9 cellular contexts compared by ENCODE assay signal in genomic region chr2:15588329-15588919, GRCh38. TPM values are rescaled to one million over a fixed set of nuclear protein-coding genes. Genes with fewer than 3 reads are reported as not detected.
DNase-seq lines count a peak whose midpoint lies in the region; ATAC-seq and TF ChIP-seq lines count a peak whose summit lies in the region.
"Had no signal": no experiment of that assay in that cellular context is flagged by ENCODE, and none has a peak within 500 bp of the region (broad histone marks: within the 10 kb centered on the region; RNA-seq: fewer than 3 reads in every experiment).

No MANE protein-coding gene starts in this region.

- H2BK15ac ChIP-seq in IMR-90 (ENCODE audit: low read depth, low read length): no peak overlapping the region

- no peak overlapping the region for H4K91ac ChIP-seq in IMR-90 (ENCODE audit: insufficient read depth, low read depth, low read length)

- H2AK9ac ChIP-seq in IMR-90 (replicated peaks; ENCODE audit: low read depth, low read length, poor library complexity): peak overlapping the region; percentile 23

- H3K79me1 ChIP-seq in IMR-90 (ENCODE audit: low read depth in 1 of 2, low read length in 2 of 2): peaks cover 0 to 9% of the 10 kb centered on the region in 2 experiments; a peak in 2 of 4 replicates

- no peak overlapping the region for H3K9ac ChIP-seq in IMR-90 (ENCODE audit: low read depth, low read length)
- no peak overlapping the region for H3K9ac ChIP-seq in liver (ENCODE audit: low read depth in 1 of 2, low read length in 2 of 2)

- H4K8ac ChIP-seq in IMR-90 (ENCODE audit: low read depth in 2 of 2, low read length in 2 of 2): no peak overlapping the region

- H3K18ac ChIP-seq in IMR-90 (ENCODE audit: low read depth, low read length): no peak overlapping the region

- H3K23ac ChIP-seq in IMR-90 (ENCODE audit: low read depth, low read length): no peak overlapping the region

- H3K27me3 ChIP-seq in IMR-90 (ENCODE audit: control insufficient read depth, insufficient read depth, low read length): peaks cover 3% of the 10 kb centered on the region; the same call in 1 of the 2 replicates
- no peaks in the 10 kb centered on the region for H3K27me3 ChIP-seq in liver (ENCODE audit: control insufficient read depth in 4 of 4, insufficient read depth in 4 of 4, low read length in 3 of 4)
- H3K27me3 ChIP-seq in tibial nerve: no peaks in the 10 kb centered on the region

- peak; percentile 65 for TF ChIP-seq CTCF in IMR-90 (conservative IDR thresholded peaks at IDR 0.05; ENCODE audit: low read depth, low read length)
- TF ChIP-seq CTCF in OCI-LY7 (conservative IDR thresholded peaks at IDR 0.05; ENCODE audit: low read length): peak; percentile 79
- peak; percentile 65 for TF ChIP-seq CTCF in MCF 10A (IDR thresholded peaks at IDR 0.05; ENCODE audit: unreplicated experiment)
- TF ChIP-seq CTCF in liver (IDR thresholded peaks at IDR 0.05; ENCODE audit: low read depth, low read length, missing input control): peak; percentile 57
- peak; percentile 8 to 36 (median 13) for TF ChIP-seq CTCF in tibial nerve (IDR thresholded peaks at IDR 0.05)

- H3K4ac ChIP-seq in IMR-90 (ENCODE audit: low read depth, low read length): no peak overlapping the region

- peak; percentile 27 for DNase-seq in DMS153 (lab: John Stamatoyannopoulos, UW)
- peak; percentile 54 for DNase-seq in IMR-90
- peak; percentile 51 for DNase-seq in OCI-LY7 (ENCODE audit: low spot score)
- peak; percentile 67 for DNase-seq in MCF 10A (ENCODE audit: unreplicated experiment)
- peak; percentile 16 to 55 for DNase-seq in tibial nerve (ENCODE audit: low spot score in 2 of 2)
- DNase-seq in activated CD4-positive, CD25-positive, alpha-beta regulatory T cell treated with anti-CD3 and anti-CD28 coated beads, Interleukin-2, amount 50 U/mL, for 72 hours: no peak

- H3K4me2 ChIP-seq in IMR-90 (ENCODE audit: low read depth, low read length) (no peak overlapping the region), OCI-LY7 (ENCODE audit: low read length) (no peak overlapping the region)

- peak overlapping the region; percentile 23 for H2AFZ ChIP-seq in IMR-90 (replicated peaks; ENCODE audit: low read length, poor library complexity)
- no peak overlapping the region for H2AFZ ChIP-seq in OCI-LY7 (ENCODE audit: low read length)

- H3K9me3 ChIP-seq in IMR-90 (ENCODE audit: control insufficient read depth, insufficient read depth, low read length) (no peaks in the 10 kb centered on the region), OCI-LY7 (ENCODE audit: low read length) (no peaks in the 10 kb centered on the region), liver (ENCODE audit: control insufficient read depth in 4 of 4, low read length in 3 of 4) (no peaks in the 10 kb centered on the region), tibial nerve (no peaks in the 10 kb centered on the region)

- H2BK120ac ChIP-seq in IMR-90 (ENCODE audit: low read depth, low read length): no peak overlapping the region

- CTCF ChIA-PET in IMR-90 (lab: Yijun Ruan, JAX) (interaction anchor here (0.7 to 1.3 kb wide), 4 partner anchors 11 to 27 kb away, joined by 3 to 6 read pairs (median 3); partner anchors contain the start of gene NBAS), OCI-LY7 (lab: Charles Lee; ENCODE audit: unreplicated experiment) (interaction anchor here (1.8 kb wide), 1 partner anchor 11 kb away, joined by 5 read pairs; no protein-coding TSS in a partner anchor), MCF 10A (lab: Yijun Ruan, JAX) (interaction anchor here (0.5 to 5.1 kb wide), 8 partner anchors 9 to 1068 kb away, joined by 3 to 67 read pairs (median 4); no protein-coding TSS in a partner anchor)

- H3K4me1 ChIP-seq in IMR-90 (ENCODE audit: control insufficient read depth, insufficient read depth, low read length): no peaks in the 10 kb centered on the region
- H3K4me1 ChIP-seq in OCI-LY7 (ENCODE audit: insufficient read depth, low read length, poor library complexity, severe bottlenecking): peaks cover 18% of the 10 kb centered on the region
- H3K4me1 ChIP-seq in liver (ENCODE audit: control insufficient read depth in 4 of 4, insufficient read depth in 4 of 4, low read length in 3 of 4): peaks cover 3 to 16% (median 6%) of the 10 kb centered on the region in 4 donors
- peaks cover 0 to 17% (median 4%) of the 10 kb centered on the region in 4 donors for H3K4me1 ChIP-seq in tibial nerve

- no peak overlapping the region for H3K27ac ChIP-seq in IMR-90 (ENCODE audit: insufficient read depth, low read length)
- no peak overlapping the region for H3K27ac ChIP-seq in OCI-LY7 (ENCODE audit: low read depth, low read length, poor library complexity, severe bottlenecking)
- no peak overlapping the region for H3K27ac ChIP-seq in liver (ENCODE audit: low read depth in 1 of 2, low read length in 2 of 2)
- no peak overlapping the region for H3K27ac ChIP-seq in tibial nerve
- H3K27ac ChIP-seq: SK-N-MC had no signal

- no peaks in the 10 kb centered on the region for H3K9me3 Mint-ChIP-seq in MCF 10A (ENCODE audit: unreplicated experiment)

- TF ChIP-seq RAD21 in IMR-90 (IDR thresholded peaks at IDR 0.05; ENCODE audit: low read length): peak; percentile 68
- TF ChIP-seq RAD21 in liver (IDR thresholded peaks at IDR 0.05): peak; percentile 76 to 80

- no peak overlapping the region for H2BK20ac ChIP-seq in IMR-90 (ENCODE audit: low read depth, low read length)

- peaks cover 2% of the 10 kb centered on the region; the same call in 1 of the 2 replicates for H3K9me1 ChIP-seq in IMR-90 (ENCODE audit: insufficient read depth, low read length)

- intact Hi-C loops in IMR-90 (cut with micrococcal nuclease) (loop anchor here (5.0 kb wide), 1 partner anchor 546 kb away; no protein-coding TSS in a partner anchor), OCI-LY7 (cut with micrococcal nuclease; ENCODE audit: unreplicated experiment) (no loop called here), MCF 10A (cut with micrococcal nuclease) (loop anchor here (1.0 kb wide), 1 partner anchor 954 kb away; no protein-coding TSS in a partner anchor)

- H4K20me1 ChIP-seq in IMR-90 (ENCODE audit: insufficient read depth, low read length): peaks cover 6% of the 10 kb centered on the region; the same call in 1 of the 2 replicates
- peaks cover 5% of the 10 kb centered on the region; the same call in 1 of the 2 replicates for H4K20me1 ChIP-seq in OCI-LY7 (ENCODE audit: insufficient read depth, low read length)

- no CpG with 5 or more reads among the region's 4 CpGs for WGBS in IMR-90 (ENCODE audit: extremely low coverage in 2 of 2, insufficient read length in 1 of 2), 2 experiments
- WGBS in liver: 44% methylated on average over 4 of the region's 4 CpGs
- 23 to 25% methylated on average over 4 of the region's 4 CpGs for WGBS in tibial nerve, 2 donors

- in situ Hi-C loops in IMR-90 (cut with MboI; ENCODE audit: low sequenced_read_pairs): loop anchor here (10.0 to 25.0 kb wide), 3 partner anchors 551 to 1164 kb away; no protein-coding TSS in a partner anchor

- no peak overlapping the region for H3K14ac ChIP-seq in IMR-90 (replicated peaks; ENCODE audit: low read depth, low read length)

- POLR2A ChIA-PET in IMR-90 (lab: Charles Lee; ENCODE audit: unreplicated experiment): no interaction called here
- POLR2A ChIA-PET in OCI-LY7 (lab: Charles Lee): interaction anchor here (0.6 to 1.8 kb wide), 3 partner anchors 19 to 182 kb away, joined by 3 to 6 read pairs (median 3); partner anchors contain the start of gene NBAS
- POLR2A ChIA-PET in MCF 10A (lab: Yijun Ruan, JAX): no interaction called here

- ATAC-seq in IMR-90 (ENCODE audit: low read depth) (no peak), GM21717 (IDR thresholded peaks at IDR 0.05; ENCODE audit: unreplicated experiment) (no peak)

- H4K5ac ChIP-seq in IMR-90 (ENCODE audit: low read depth, low read length): no peak overlapping the region

- H3K56ac ChIP-seq in IMR-90 (ENCODE audit: extremely low read depth, insufficient read depth, low read length): no peak overlapping the region

- no peak overlapping the region for H3K27ac Mint-ChIP-seq in MCF 10A (ENCODE audit: low read depth, unreplicated experiment)

- no peaks in the 10 kb centered on the region for H3K27me3 Mint-ChIP-seq in MCF 10A (ENCODE audit: insufficient read depth, unreplicated experiment)

- no peaks in the 10 kb centered on the region for H3K9me2 ChIP-seq in OCI-LY7 (ENCODE audit: insufficient read depth, low read length)

- dilution Hi-C loops in IMR-90 (cut with HindIII; ENCODE audit: low sequenced_read_pairs, unreplicated experiment): no loop called here

- no peak for TF ChIP-seq POLR2A in IMR-90 (IDR thresholded peaks at IDR 0.05; ENCODE audit: low read depth, low read length)
- no peak for TF ChIP-seq POLR2A in tibial nerve (IDR thresholded peaks at IDR 0.05)

- H2AK5ac ChIP-seq in IMR-90 (ENCODE audit: low read depth, low read length): no peak overlapping the region

- H3K4me3 ChIP-seq in IMR-90 (ENCODE audit: insufficient read depth, low read depth, low read length) (no peak overlapping the region), OCI-LY7 (ENCODE audit: low read depth, low read length, poor library complexity, severe bottlenecking) (no peak overlapping the region), liver (ENCODE audit: low read depth in 1 of 3, low read length in 3 of 3) (no peak overlapping the region), tibial nerve (no peak overlapping the region)
- H3K4me3 ChIP-seq: SK-N-MC had no signal

- BruUV-seq in IMR-90 (replicated peaks; lab: Mats Ljungman, UMichigan) (no TSS peak), OCI-LY7 (replicated peaks; lab: Mats Ljungman, UMichigan) (no TSS peak), MCF 10A (replicated peaks; lab: Mats Ljungman, UMichigan) (no TSS peak)

- no peak overlapping the region for H2BK5ac ChIP-seq in IMR-90 (ENCODE audit: low read depth, low read length, poor library complexity, severe bottlenecking)

- no peak overlapping the region for H3K4me3 Mint-ChIP-seq in MCF 10A (ENCODE audit: unreplicated experiment)

- H3K36me3 Mint-ChIP-seq in MCF 10A (ENCODE audit: insufficient read depth, unreplicated experiment): peaks cover 12% of the 10 kb centered on the region

- H3K79me2 ChIP-seq in OCI-LY7 (ENCODE audit: insufficient read depth, low read depth, low read length): peaks cover 22% of the 10 kb centered on the region

- TF ChIP-seq EP300 in tibial nerve (IDR thresholded peaks at IDR 0.05): no peak

- no peaks in the 10 kb centered on the region for H3K36me3 ChIP-seq in IMR-90 (ENCODE audit: control insufficient read depth, insufficient read depth, low read length)
- no peaks in the 10 kb centered on the region for H3K36me3 ChIP-seq in OCI-LY7 (ENCODE audit: insufficient read depth, low read length)
- no peaks in the 10 kb centered on the region for H3K36me3 ChIP-seq in liver (ENCODE audit: control insufficient read depth in 4 of 4, insufficient read depth in 3 of 4, low read depth in 1 of 4, low read length in 3 of 4)
- no peaks in the 10 kb centered on the region for H3K36me3 ChIP-seq in tibial nerve

- H3K4me1 Mint-ChIP-seq in MCF 10A (ENCODE audit: insufficient read depth, unreplicated experiment): peaks cover 11% of the 10 kb centered on the region

RNA-seq across cellular contexts. Expression of gene DDX1, which starts 3.2 kb away (rescaled TPM):
- total RNA-seq in IMR-90 (2012; rRNA removed) (74.9 and 108 TPM in 2 replicates), OCI-LY7 (2022) (85.9 and 91.8 TPM in 2 replicates), MCF 10A (2022) (97.8 and 119 TPM in 2 replicates), liver (10 to 100 TPM; 42.0 to 43.9 TPM), tibial nerve (10 to 100 TPM; 54.9 to 64.7 (median 57.3) TPM)
- polyA plus RNA-seq in IMR-90 (2012; rRNA removed) (62.9 and 73.6 TPM in 2 replicates), liver (10 to 100 TPM; 31.7 to 35.6 TPM)
- 8.7 and 17.2 TPM in 2 replicates for polyA plus RNA-seq in IMR-90 (2012; cell fraction: cytosol; rRNA removed)
- 3.9 and 38.1 TPM in 2 replicates for polyA plus RNA-seq in IMR-90 (2012; cell fraction: nucleus; rRNA removed; ENCODE audit: low replicate concordance)
- total RNA-seq in OCI-LY7 (2014; rRNA removed; shearing (Covaris generic)): 40.5 and 42.7 TPM in 2 replicates

RNA-seq across cellular contexts. Expression of gene NBAS, which starts 27.3 kb away (rescaled TPM):
- 88.9 and 105 TPM in 2 replicates for total RNA-seq in IMR-90 (2012; rRNA removed)
- polyA plus RNA-seq in IMR-90 (2012; rRNA removed): 20.4 and 22.3 TPM in 2 replicates
- 12.9 and 22.1 TPM in 2 replicates for polyA plus RNA-seq in IMR-90 (2012; cell fraction: cytosol; rRNA removed)
- 19.6 and 27.3 TPM in 2 replicates for polyA plus RNA-seq in IMR-90 (2012; cell fraction: nucleus; rRNA removed; ENCODE audit: low replicate concordance)
- 23.2 and 28.8 TPM in 2 replicates for total RNA-seq in OCI-LY7 (2014; rRNA removed; shearing (Covaris generic))
- 23.5 and 24.4 TPM in 2 replicates for total RNA-seq in OCI-LY7 (2022)
- 46.4 and 55.6 TPM in 2 replicates for total RNA-seq in MCF 10A (2022)
- 10 to 100 TPM; 27.2 to 40.0 TPM for total RNA-seq in liver
- polyA plus RNA-seq in liver: 10 to 100 TPM; 10.5 to 10.7 TPM
- total RNA-seq in tibial nerve: 10 to 100 TPM; 49.0 to 59.1 (median 55.1) TPM

Comparison
In these comparisons a context has a peak if more than half of its experiments do, and no peak if none do; other contexts are left out.
1. CTCF ChIP-seq: peak in every context shown above with its lines; median percentile 79 in OCI-LY7; 65 in IMR-90; 65 in MCF 10A; 57 in liver; 13 in tibial nerve.